ENCODE assay signal across 24 cellular contexts in the genomic region with DNA sequence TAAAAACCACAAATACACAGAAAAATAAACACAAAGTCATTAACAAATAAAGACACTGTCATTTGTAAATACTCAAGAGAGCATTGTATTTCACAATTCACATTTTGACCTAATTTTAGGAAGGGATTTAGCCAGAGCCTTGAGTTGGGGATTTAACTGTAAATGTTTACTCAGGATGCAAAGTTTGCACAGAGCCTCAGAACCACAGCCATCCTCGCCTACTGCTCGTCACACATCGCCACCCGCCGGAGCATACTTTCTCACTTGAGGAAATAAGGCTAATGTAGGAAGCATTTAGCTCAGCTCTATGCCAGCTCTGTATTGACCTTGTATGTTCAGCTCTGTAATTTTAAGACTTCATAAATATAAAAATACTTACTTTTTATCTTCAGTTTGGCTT.
DNase-seq lines count a peak whose midpoint lies in the region; ATAC-seq and TF ChIP-seq lines count a peak whose summit lies in the region.
"Had no signal": no experiment of that assay in that cellular context is flagged by ENCODE, and none has a peak within 500 bp of the region (broad histone marks: within the 10 kb centered on the region; RNA-seq: fewer than 3 reads in every experiment).

No MANE protein-coding gene starts in this region.

- H3K36me3 Mint-ChIP-seq in MCF 10A (ENCODE audit: insufficient read depth, unreplicated experiment): no peaks in the 10 kb centered on the region
- H3K36me3 Mint-ChIP-seq: activated naive CD4-positive, alpha-beta T cell treated with anti-CD3 and anti-CD28 coated beads, Interleukin-2, amount 10 ng/mL, durations not matched to agents 7 days and 5 days; naive B cell had no signal

- H3K27me3 Mint-ChIP-seq in MCF 10A (ENCODE audit: insufficient read depth, unreplicated experiment): no peaks in the 10 kb centered on the region
- H3K27me3 Mint-ChIP-seq: activated naive CD4-positive, alpha-beta T cell treated with anti-CD3 and anti-CD28 coated beads, Interleukin-2, amount 10 ng/mL, durations not matched to agents 7 days and 5 days; naive B cell had no signal

- H3K36me3 ChIP-seq in upper lobe of right lung: no peaks in the 10 kb centered on the region
- H3K36me3 ChIP-seq: ovary, suprapubic skin had no signal

- H3K4me3 ChIP-seq in upper lobe of right lung: no peak overlapping the region
- H3K4me3 ChIP-seq: ovary, suprapubic skin had no signal

- TF ChIP-seq CTCF in MCF 10A (IDR thresholded peaks at IDR 0.05; ENCODE audit: unreplicated experiment) (no peak), upper lobe of right lung (IDR thresholded peaks at IDR 0.05) (no peak)

- H3K27ac Mint-ChIP-seq in MCF 10A (ENCODE audit: low read depth, unreplicated experiment): no peak overlapping the region
- H3K27ac Mint-ChIP-seq: activated naive CD4-positive, alpha-beta T cell treated with anti-CD3 and anti-CD28 coated beads, Interleukin-2, amount 10 ng/mL, durations not matched to agents 7 days and 5 days; naive B cell had no signal

- peak; percentile 59 for DNase-seq in DMS153 (lab: John Stamatoyannopoulos, UW)
- DNase-seq in M059J (ENCODE audit: low read depth): peak; percentile 29
- DNase-seq in NCI-H748 (lab: John Stamatoyannopoulos, UW; ENCODE audit: unreplicated experiment): peak; percentile 67
- no peak for DNase-seq in left lobe of liver (ENCODE audit: low spot score)
- DNase-seq in MCF 10A (ENCODE audit: unreplicated experiment): no peak
- no peak for DNase-seq in upper lobe of right lung
- no peak for DNase-seq in stimulated activated CD4-positive, alpha-beta T cell treated with anti-CD3 and anti-CD28 coated beads, Interleukin-1b, Interleukin-23, amount 100 ng/mL, for 48 hours
- DNase-seq: activated CD4-positive, CD25-positive, alpha-beta regulatory T cell; activated naive CD4-positive, alpha-beta T cell treated with anti-CD3 and anti-CD28 coated beads, Interleukin-2, amount 10 ng/mL, durations not matched to agents 7 days and 5 days; activated T-cell treated with anti-CD3 and anti-CD28 coated beads, Interleukin-2, amount 50 U/mL, for 48 hours; cerebellar nuclear complex; DMS 273 treated with DMSO at 0.1 percent for 48 hours; KBM-7; kidney; MV-4-11; naive B cell; NCI-H2171; NK-92 treated with Interleukin-12 subunit alpha and Interleukin-12 subunit beta, amount 100 ng/mL, for 24 hours; ovary; T-helper 9 cell had no signal

- CTCF ChIA-PET in MCF 10A (lab: Yijun Ruan, JAX): interaction anchor here (0.5 kb wide), 1 partner anchor 410 kb away, joined by 5 read pairs; no protein-coding TSS in a partner anchor

- no peaks in the 10 kb centered on the region for H3K27me3 ChIP-seq in upper lobe of right lung
- H3K27me3 ChIP-seq: ovary, suprapubic skin had no signal

- ATAC-seq in left lobe of liver: peak; percentile 61
- ATAC-seq in upper lobe of right lung: no peak
- ATAC-seq in GM21367 (IDR thresholded peaks at IDR 0.05; ENCODE audit: unreplicated experiment): no peak
- ATAC-seq: sciatic nerve had no signal

- no peaks in the 10 kb centered on the region for H3K4me1 Mint-ChIP-seq in MCF 10A (ENCODE audit: insufficient read depth, unreplicated experiment)
- H3K4me1 Mint-ChIP-seq: activated naive CD4-positive, alpha-beta T cell treated with anti-CD3 and anti-CD28 coated beads, Interleukin-2, amount 10 ng/mL, durations not matched to agents 7 days and 5 days; naive B cell had no signal

- H3K9me3 Mint-ChIP-seq in MCF 10A (ENCODE audit: unreplicated experiment): no peaks in the 10 kb centered on the region

- no peaks in the 10 kb centered on the region for H3K9me3 ChIP-seq in upper lobe of right lung
- H3K9me3 ChIP-seq: ovary, suprapubic skin had no signal

- H3K4me3 Mint-ChIP-seq in MCF 10A (ENCODE audit: unreplicated experiment): no peak overlapping the region
- H3K4me3 Mint-ChIP-seq: activated naive CD4-positive, alpha-beta T cell treated with anti-CD3 and anti-CD28 coated beads, Interleukin-2, amount 10 ng/mL, durations not matched to agents 7 days and 5 days; naive B cell had no signal

- POLR2A ChIA-PET in MCF 10A (lab: Yijun Ruan, JAX): interaction anchor here (0.7 kb wide), 1 partner anchor 206 kb away, joined by 4 read pairs; no protein-coding TSS in a partner anchor

- H3K4me1 ChIP-seq in upper lobe of right lung: no peaks in the 10 kb centered on the region
- H3K4me1 ChIP-seq: suprapubic skin had no signal

- H3K27ac ChIP-seq in upper lobe of right lung: no peak overlapping the region
- H3K27ac ChIP-seq: C4-2B, ovary, suprapubic skin had no signal

- BruUV-seq in MCF 10A (replicated peaks; lab: Mats Ljungman, UMichigan): no TSS peak

- intact Hi-C loops in MCF 10A (cut with micrococcal nuclease) (no loop called here), upper lobe of right lung (cut with DNase I) (no loop called here)

Comparison
In these comparisons a context has a peak if more than half of its experiments do, and no peak if none do; other contexts are left out.
1. DNase-seq: peak in DMS153 (single experiment), M059J (single experiment) and NCI-H748 (single experiment); none in left lobe of liver (single experiment), MCF 10A (single experiment), upper lobe of right lung (single experiment) and stimulated activated CD4-positive, alpha-beta T cell treated with anti-CD3 and anti-CD28 coated beads, Interleukin-1b, Interleukin-23, amount 100 ng/mL, for 48 hours (single experiment).